Comparison of ENCODE assay signal across 9 cellular contexts in genomic region chr6:142395768-142396231, GRCh38.
DNase-seq lines count a peak whose midpoint lies in the region; ATAC-seq and TF ChIP-seq lines count a peak whose summit lies in the region.
"Had no signal": no experiment of that assay in that cellular context is flagged by ENCODE, and none has a peak within 500 bp of the region (broad histone marks: within the 10 kb centered on the region; RNA-seq: fewer than 3 reads in every experiment).

No MANE protein-coding gene starts in this region.

- no peaks in the 10 kb centered on the region for H3K36me3 ChIP-seq in prostate gland

- no peaks in the 10 kb centered on the region for H3K27me3 ChIP-seq in prostate gland (replicated peaks; ENCODE audit: insufficient read depth)

- POLR2A ChIA-PET in activated CD8-positive, alpha-beta T cell treated with anti-CD3 and anti-CD28 coated beads, Interleukin-2, amount 10 ng/mL, durations not matched to agents 7 days and 5 days (lab: Charles Lee) = no interaction called here

- DNase-seq in CD1c-positive myeloid dendritic cell (ENCODE audit: extremely low spot score) = peak; percentile 29
- peak; percentile 37 for DNase-seq in activated CD8-positive, alpha-beta T cell treated with anti-CD3 and anti-CD28 coated beads, Interleukin-2, amount 10 ng/mL, durations not matched to agents 7 days and 5 days
- DNase-seq in C1 segment of cervical spinal cord (lab: John Stamatoyannopoulos, UW) = no peak
- no peak for DNase-seq in SKM-1 (lab: John Stamatoyannopoulos, UW; ENCODE audit: unreplicated experiment)
- no peak for DNase-seq in NOMO-1 treated with dmso at 0.1 percent for 144 hours (lab: John Stamatoyannopoulos, UW; ENCODE audit: unreplicated experiment)
- DNase-seq in prostate gland (ENCODE audit: low spot score) = no peak
- DNase-seq: NCI-H748 treated with DMSO at 0.1 percent for 48 hours had no signal

- CTCF ChIA-PET in activated CD8-positive, alpha-beta T cell treated with anti-CD3 and anti-CD28 coated beads, Interleukin-2, amount 10 ng/mL, durations not matched to agents 7 days and 5 days (lab: Charles Lee) = interaction anchor here (0.9 to 1.6 kb wide), 6 partner anchors 9 to 239 kb away, joined by 3 to 5 read pairs (median 4); partner anchors contain the start of gene ADGRG6

- H3K4me1 ChIP-seq in prostate gland (replicated peaks) = no peaks in the 10 kb centered on the region

- H3K27ac ChIP-seq in prostate gland = no peak overlapping the region

- H3K9me3 ChIP-seq in prostate gland = no peaks in the 10 kb centered on the region

- no peak for TF ChIP-seq POLR2A in prostate gland (IDR thresholded peaks at IDR 0.05)

- H3K36me3 Mint-ChIP-seq in activated CD8-positive, alpha-beta T cell treated with anti-CD3 and anti-CD28 coated beads, Interleukin-2, amount 10 ng/mL, durations not matched to agents 7 days and 5 days (ENCODE audit: low read depth) = peaks cover 4% of the 10 kb centered on the region

- no peak overlapping the region for H3K27ac Mint-ChIP-seq in activated CD8-positive, alpha-beta T cell treated with anti-CD3 and anti-CD28 coated beads, Interleukin-2, amount 10 ng/mL, durations not matched to agents 7 days and 5 days

- peak overlapping the region; percentile 40 for H3K4me3 Mint-ChIP-seq in activated CD8-positive, alpha-beta T cell treated with anti-CD3 and anti-CD28 coated beads, Interleukin-2, amount 10 ng/mL, durations not matched to agents 7 days and 5 days

- WGBS in prostate gland = 86% methylated on average over 1 of the region's 1 CpG

- ATAC-seq in GM19395 (IDR thresholded peaks at IDR 0.05; ENCODE audit: unreplicated experiment) = peak; percentile 96
- peak; percentile 99 for ATAC-seq in HG03103 (IDR thresholded peaks at IDR 0.05; ENCODE audit: low read depth, unreplicated experiment)
- peak; percentile 96 for ATAC-seq in activated CD8-positive, alpha-beta T cell treated with anti-CD3 and anti-CD28 coated beads, Interleukin-2, amount 10 ng/mL, durations not matched to agents 7 days and 5 days

- H3K27me3 Mint-ChIP-seq in activated CD8-positive, alpha-beta T cell treated with anti-CD3 and anti-CD28 coated beads, Interleukin-2, amount 10 ng/mL, durations not matched to agents 7 days and 5 days (ENCODE audit: low read depth) = peaks cover 18% of the 10 kb centered on the region

- no peak overlapping the region for H3K4me3 ChIP-seq in prostate gland

- H3K4me1 Mint-ChIP-seq in activated CD8-positive, alpha-beta T cell treated with anti-CD3 and anti-CD28 coated beads, Interleukin-2, amount 10 ng/mL, durations not matched to agents 7 days and 5 days (ENCODE audit: low read depth) = peaks cover 29% of the 10 kb centered on the region

- TF ChIP-seq CTCF in prostate gland (IDR thresholded peaks at IDR 0.05) = no peak

- H3K9me3 Mint-ChIP-seq in activated CD8-positive, alpha-beta T cell treated with anti-CD3 and anti-CD28 coated beads, Interleukin-2, amount 10 ng/mL, durations not matched to agents 7 days and 5 days (ENCODE audit: insufficient read depth) = no peaks in the 10 kb centered on the region

- intact Hi-C loops in prostate gland (cut with DNase I) = no loop called here

Comparison
In these comparisons a context has a peak if more than half of its experiments do, and no peak if none do; other contexts are left out.
1. DNase-seq: peak in CD1c-positive myeloid dendritic cell (single experiment) and activated CD8-positive, alpha-beta T cell treated with anti-CD3 and anti-CD28 coated beads, Interleukin-2, amount 10 ng/mL, durations not matched to agents 7 days and 5 days (single experiment); none in C1 segment of cervical spinal cord (0 of 14), SKM-1 (single experiment), NOMO-1 treated with dmso at 0.1 percent for 144 hours (single experiment) and prostate gland (single experiment).
2. Peak in every context shown above with its lines, with median percentiles within 50 percentile points of each other: ATAC-seq.